1 cellular context compared by ENCODE assay signal in genomic region chr17:32835291-32835761, GRCh38.
TF ChIP-seq lines count a peak whose summit lies in the region.

No MANE protein-coding gene starts in this region.

TF ChIP-seq in GM12878, 131 proteins besides CTCF, POLR2A, EP300 and RAD21 (continued from another document):
- TF ChIP-seq POU2F2 (IDR thresholded peaks at IDR 0.05; ENCODE audit: borderline replicate concordance, low read depth, low read length) = 0 out of 3 replicates have a peak, but pooled peaks have one; percentile 41
- TF ChIP-seq REST (IDR thresholded peaks at IDR 0.05; ENCODE audit: low read depth, low read length) = no peak
- peak; percentile 93 for TF ChIP-seq ZNF24 (IDR thresholded peaks at IDR 0.05)
- TF ChIP-seq MEF2B (IDR thresholded peaks at IDR 0.05; ENCODE audit: partially characterized antibody, poor library complexity, severe bottlenecking) = peak; percentile 40
- no peak for TF ChIP-seq FOS (IDR thresholded peaks at IDR 0.05; ENCODE audit: borderline replicate concordance, extremely low read depth, insufficient read length)
- TF ChIP-seq E2F4 (IDR thresholded peaks at IDR 0.05; ENCODE audit: low read depth, low read length) = no peak
- no peak for TF ChIP-seq USF2 (IDR thresholded peaks at IDR 0.05; ENCODE audit: borderline replicate concordance, low read depth, low read length)
- TF ChIP-seq POLR2AphosphoS5 (IDR thresholded peaks at IDR 0.05; ENCODE audit: low read length) = 0 out of 2 replicates have a peak, but pooled peaks have one; percentile 29
- TF ChIP-seq ZNF687 (IDR thresholded peaks at IDR 0.05) = peak; percentile 28; the same call in 1 of the 2 replicates
- TF ChIP-seq PAX8 (IDR thresholded peaks at IDR 0.05) = no peak
- 0 out of 2 replicates have a peak, but pooled peaks have one; percentile 21 for TF ChIP-seq CBFB (IDR thresholded peaks at IDR 0.05; ENCODE audit: low read depth)
- TF ChIP-seq NBN (IDR thresholded peaks at IDR 0.05) = 0 out of 2 replicates have a peak, but pooled peaks have one; percentile 17
- TF ChIP-seq NFIC (IDR thresholded peaks at IDR 0.05; ENCODE audit: low read depth, low read length) = peak; percentile 19; the same call in 1 of the 2 replicates
- 0 out of 2 replicates have a peak, but pooled peaks have one; percentile 26 for TF ChIP-seq TBL1XR1 (IDR thresholded peaks at IDR 0.05; ENCODE audit: low read depth, low read length)
- no peak for TF ChIP-seq WRNIP1 (IDR thresholded peaks at IDR 0.05; ENCODE audit: borderline replicate concordance, low read depth, low read length)
